In genomic region chr11:63874511-63874910, GRCh38 we compare ENCODE assay signal across 19 cellular contexts. TPM values are rescaled to one million over a fixed set of nuclear protein-coding genes. Genes with fewer than 3 reads are reported as not detected.
DNase-seq lines count a peak whose midpoint lies in the region; ATAC-seq and TF ChIP-seq lines count a peak whose summit lies in the region.
"Had no signal": no experiment of that assay in that cellular context is flagged by ENCODE, and none has a peak within 500 bp of the region (broad histone marks: within the 10 kb centered on the region; RNA-seq: fewer than 3 reads in every experiment).

No MANE protein-coding gene starts in this region.

- DNase-seq in H9 (no peak), gastrocnemius medialis (no peak), head of caudate nucleus (no peak), NCI-H2029 treated with DMSO at 0.1 percent for 48 hours (lab: John Stamatoyannopoulos, UW) (no peak), upper lobe of right lung (no peak)
- DNase-seq: activated B cell treated with CpG ODN at 0.5 μM for 24 hours; caudate nucleus; H7; IMR-90; islet precursor cell; NCI-H187; NCI-H510A; SHP77; stimulated activated naive CD8-positive, alpha-beta T cell treated with anti-CD3 and anti-CD28 coated beads, Interleukin-15, Interleukin-2, amounts not matched to agents 100 U/mL and 50 U/mL, for 24 hours had no signal

- H3K4ac ChIP-seq in H9 (ENCODE audit: low read depth, low read length), result no peak overlapping the region

- no peak overlapping the region for H3K18ac ChIP-seq in H9 (ENCODE audit: insufficient read length, low read depth, low read length)

- no peak overlapping the region for H3K14ac ChIP-seq in H9 (ENCODE audit: insufficient read depth, low read length)

- H3K36me3 ChIP-seq in gastrocnemius medialis (peaks cover 0 to 5% of the 10 kb centered on the region in 2 donors), upper lobe of right lung (no peaks in the 10 kb centered on the region)

- peaks cover 6% of the 10 kb centered on the region for H3K79me1 ChIP-seq in H9 (ENCODE audit: insufficient read depth, low read depth, low read length, poor library complexity, severe bottlenecking)

- H2BK12ac ChIP-seq in H9 (ENCODE audit: insufficient read length, low read depth, low read length), result no peak overlapping the region

- H2BK120ac ChIP-seq in H9 (ENCODE audit: low read depth, low read length, poor library complexity, severe bottlenecking), result no peak overlapping the region

- no peak overlapping the region for H3K4me2 ChIP-seq in H9 (ENCODE audit: insufficient read depth, insufficient read length, low read length)

- H4K5ac ChIP-seq in H9 (ENCODE audit: insufficient read length, low read depth, low read length), result no peak overlapping the region

- H4K91ac ChIP-seq in H9 (ENCODE audit: insufficient read length, low read depth, low read length), result no peak overlapping the region

- peaks cover 14% of the 10 kb centered on the region; the same call in 1 of the 2 replicates for H3K79me2 ChIP-seq in H9 (ENCODE audit: insufficient read depth, low read length)

- no peak for TF ChIP-seq POLR2A in gastrocnemius medialis (IDR thresholded peaks at IDR 0.05)

- ATAC-seq in gastrocnemius medialis (no peak), upper lobe of right lung (no peak)
- ATAC-seq: sciatic nerve; stimulated activated naive CD8-positive, alpha-beta T cell treated with anti-CD3 and anti-CD28 coated beads, Interleukin-15, Interleukin-2, amounts not matched to agents 100 U/mL and 50 U/mL, for 24 hours had no signal

- in situ Hi-C loops in gastrocnemius medialis (cut with MboI; ENCODE audit: low sequenced_read_pairs in 4 of 4), result no loop called here

- H2BK20ac ChIP-seq in H9 (ENCODE audit: low read depth, low read length, poor library complexity, severe bottlenecking), result no peak overlapping the region

- H3K4me1 Mint-ChIP-seq in H9, result peaks cover 39 to 44% of the 10 kb centered on the region in 2 experiments
- H3K4me1 Mint-ChIP-seq in brain, result peaks cover 68% of the 10 kb centered on the region

- H3K4me3 ChIP-seq in gastrocnemius medialis (no peak overlapping the region), upper lobe of right lung (no peak overlapping the region)

- no peak overlapping the region for H2AK5ac ChIP-seq in H9 (ENCODE audit: insufficient read length, low read length)

- H3K27ac Mint-ChIP-seq in H9 (peak overlapping the region in 2 of 3 experiments; percentile 63 to 77; a peak in 2 of 7 replicates), brain (peak overlapping the region in 4 of 5 experiments; percentile 10 to 73 (median 40))
- H3K27ac Mint-ChIP-seq: activated B cell treated with CpG ODN at 0.5 μM for 24 hours; activated T-helper 1 cell treated with anti-CD3 and anti-CD28 coated beads, Interleukin-12 subunit alpha, Interleukin-12 subunit beta, Interleukin-2, Interleukin-4 antibody, amounts not matched to agents 30 ng/mL and 10 ng/mL and 1 ng/mL, durations not matched to agents 14 hours and 24 hours and 36 hours had no signal

- no peak overlapping the region for H2AFZ ChIP-seq in H9 (ENCODE audit: low read length)

- H3K9me3 ChIP-seq in H9 (ENCODE audit: control insufficient read depth, low read depth, low read length), result no peaks in the 10 kb centered on the region
- H3K9me3 ChIP-seq in gastrocnemius medialis, result no peaks in the 10 kb centered on the region
- H3K9me3 ChIP-seq in upper lobe of right lung, result no peaks in the 10 kb centered on the region

- no peak overlapping the region for H4K8ac ChIP-seq in H9 (replicated peaks; ENCODE audit: insufficient read length, low read depth, low read length)

- H3K9ac ChIP-seq in H9 (ENCODE audit: extremely low read depth, insufficient read length, low read length), result no peak overlapping the region

- TF ChIP-seq CTCF in H9 (conservative IDR thresholded peaks at IDR 0.05) (no peak), brain (conservative IDR thresholded peaks at IDR 0.05) (no peak), gastrocnemius medialis (IDR thresholded peaks at IDR 0.05 in 4 of 5, conservative IDR thresholded peaks at IDR 0.05 in 1 of 5) (no peak), upper lobe of right lung (IDR thresholded peaks at IDR 0.05) (no peak)

- H4K20me1 ChIP-seq in H9 (ENCODE audit: control insufficient read depth, insufficient read depth, insufficient read length), result no peaks in the 10 kb centered on the region

- H3T11ph ChIP-seq in H9 (ENCODE audit: low read length), result no peak overlapping the region

- no peak overlapping the region for H3K56ac ChIP-seq in H9 (ENCODE audit: insufficient read length, low read depth, low read length)

- H2BK15ac ChIP-seq in H9 (ENCODE audit: low read depth, low read length), result no peak overlapping the region

- intact Hi-C loops in gastrocnemius medialis (cut with DNase I; ENCODE audit: low total_unique reads), result loop anchor here (5.0 to 10.0 kb wide), 2 partner anchors 43 to 110 kb away; partner anchors contain the start of genes RCOR2 and ZFTA
- intact Hi-C loops in head of caudate nucleus (cut with DNase I), result no loop called here
- intact Hi-C loops in upper lobe of right lung (cut with DNase I), result no loop called here

- no peak overlapping the region for H3K23ac ChIP-seq in H9 (ENCODE audit: insufficient read length, low read depth, low read length)

- H3K9me3 Mint-ChIP-seq in H9 (no peaks in the 10 kb centered on the region), brain (no peaks in the 10 kb centered on the region)
- H3K9me3 Mint-ChIP-seq: activated B cell treated with CpG ODN at 0.5 μM for 24 hours; activated T-helper 1 cell treated with anti-CD3 and anti-CD28 coated beads, Interleukin-12 subunit alpha, Interleukin-12 subunit beta, Interleukin-2, Interleukin-4 antibody, amounts not matched to agents 30 ng/mL and 10 ng/mL and 1 ng/mL, durations not matched to agents 14 hours and 24 hours and 36 hours had no signal

- H3K4me3 Mint-ChIP-seq in H9 (no peak overlapping the region), brain (no peak overlapping the region)
- H3K4me3 Mint-ChIP-seq: activated B cell treated with CpG ODN at 0.5 μM for 24 hours; activated T-helper 1 cell treated with anti-CD3 and anti-CD28 coated beads, Interleukin-12 subunit alpha, Interleukin-12 subunit beta, Interleukin-2, Interleukin-4 antibody, amounts not matched to agents 30 ng/mL and 10 ng/mL and 1 ng/mL, durations not matched to agents 14 hours and 24 hours and 36 hours had no signal

- H3K36me3 Mint-ChIP-seq in H9 (ENCODE audit: insufficient read depth in 1 of 3, low read depth in 3 of 3) (peaks cover 3 to 8% (median 5%) of the 10 kb centered on the region in 3 experiments), brain (peaks cover 6% of the 10 kb centered on the region)

- peaks cover 7% of the 10 kb centered on the region; the same call in 1 of the 2 replicates for H3K4me1 ChIP-seq in H9 (ENCODE audit: insufficient read depth, low read length)
- peaks cover 38 to 45% of the 10 kb centered on the region in 2 donors for H3K4me1 ChIP-seq in gastrocnemius medialis
- peaks cover 56% of the 10 kb centered on the region for H3K4me1 ChIP-seq in upper lobe of right lung

- no CpG with 5 or more reads among the region's 6 CpGs for WGBS in H9 (ENCODE audit: extremely low coverage, insufficient read length, low lambda C conversion rate)

- H3K27me3 ChIP-seq in H9 (ENCODE audit: insufficient read depth, low read length) (no peaks in the 10 kb centered on the region), layer of hippocampus (ENCODE audit: control insufficient read depth, insufficient read depth, low read length) (no peaks in the 10 kb centered on the region), gastrocnemius medialis (no peaks in the 10 kb centered on the region), upper lobe of right lung (no peaks in the 10 kb centered on the region)

- H3K27ac ChIP-seq in H9 (ENCODE audit: insufficient read length, low read depth, low read length), result no peak overlapping the region
- H3K27ac ChIP-seq in layer of hippocampus (ENCODE audit: low read depth, low read length), result peak overlapping the region; percentile 9
- H3K27ac ChIP-seq in gastrocnemius medialis, result peak overlapping the region in 3 of 4 donors; percentile 8 to 86 (median 80)
- no peak overlapping the region for H3K27ac ChIP-seq in upper lobe of right lung

- H3K27me3 Mint-ChIP-seq in H9 (ENCODE audit: low read depth) (no peaks in the 10 kb centered on the region), brain (no peaks in the 10 kb centered on the region)
- H3K27me3 Mint-ChIP-seq: activated B cell treated with CpG ODN at 0.5 μM for 24 hours had no signal

- H3K23me2 ChIP-seq in H9 (ENCODE audit: insufficient read length, low read depth, low read length, poor library complexity, severe bottlenecking), result no peaks in the 10 kb centered on the region

- H2BK5ac ChIP-seq in H9 (ENCODE audit: insufficient read length, low read length), result no peak overlapping the region

RNA-seq across cellular contexts. Expression of gene MARK2, which starts 35.6 kb away (rescaled TPM):
- total RNA-seq in H9 (2021) (45.7 and 49.6 TPM in 2 replicates), gastrocnemius medialis (10 to 100 TPM; 17.8 to 37.2 (median 30.3) TPM), upper lobe of right lung (40.7 TPM)
- polyA plus RNA-seq in brain (ENCODE audit: insufficient read depth, low read depth, low replicate concordance), result 46.6 TPM

RNA-seq across cellular contexts. Expression of gene RCOR2, which starts 42.5 kb away (rescaled TPM):
- total RNA-seq in H9 (2021) (117 and 118 TPM in 2 replicates), gastrocnemius medialis (1 to 10 TPM in 1 of 4 donors, under 1 TPM in 3; 0.25 to 1.5 (median 0.45) TPM), upper lobe of right lung (0.69 TPM)
- polyA plus RNA-seq in brain (ENCODE audit: insufficient read depth, low read depth, low replicate concordance), result 23.5 TPM
- total RNA-seq: activated B cell treated with CpG ODN at 0.5 μM for 24 hours; T-helper 1 cell treated with Interleukin-12 subunit alpha and Interleukin-12 subunit beta and Interleukin-4 antibody, amounts not matched to agents 30 ng/mL and 1 ng/mL, for 36 hours had no signal

Comparison
In these comparisons a context has a peak if more than half of its experiments do, and no peak if none do; other contexts are left out.
1. H3K27ac ChIP-seq: peak in layer of hippocampus (single experiment) and gastrocnemius medialis (3 of 4); none in H9 (single experiment) and upper lobe of right lung (single experiment).
2. RNA of gene RCOR2, which starts 42.5 kb away (total RNA-seq): 117 to 118 TPM in H9; 0.69 TPM in upper lobe of right lung (single experiment) and 0.25 to 1.5 TPM in gastrocnemius medialis; every median in the first group is over 10 times any median in the second.